Comparison of ENCODE assay signal across 9 cellular contexts in genomic region chr3:129604942-129605592, GRCh38. TPM values are rescaled to one million over a fixed set of nuclear protein-coding genes. Genes with fewer than 3 reads are reported as not detected.
DNase-seq lines count a peak whose midpoint lies in the region; ATAC-seq, FAIRE-seq and TF ChIP-seq lines count a peak whose summit lies in the region.
"Had no signal": no experiment of that assay in that cellular context is flagged by ENCODE, and none has a peak within 500 bp of the region (broad histone marks: within the 10 kb centered on the region; RNA-seq: fewer than 3 reads in every experiment).

No MANE protein-coding gene starts in this region.

- H3K9ac ChIP-seq in SK-N-SH (peak overlapping the region; percentile 36; the same call in 1 of the 2 replicates), liver (ENCODE audit: low read depth in 1 of 2, low read length in 2 of 2) (no peak overlapping the region)

- no peak for FAIRE-seq in GM12891 (lab: Jason Lieb, UNC)

- intact Hi-C loops in ascending aorta (cut with DNase I): loop anchor here (1.0 to 2.0 kb wide), 2 partner anchors 9 to 44 kb away; no protein-coding TSS in a partner anchor

- no peaks in the 10 kb centered on the region for H3K9me3 ChIP-seq in SK-N-SH
- no peaks in the 10 kb centered on the region for H3K9me3 ChIP-seq in ascending aorta
- no peaks in the 10 kb centered on the region for H3K9me3 ChIP-seq in liver (ENCODE audit: control insufficient read depth in 4 of 4, low read length in 3 of 4)

- TF ChIP-seq POLR2A in GM12891 (IDR thresholded peaks at IDR 0.05; ENCODE audit: low read depth, low read length): no peak

- H3K9me2 ChIP-seq in SK-N-SH: no peaks in the 10 kb centered on the region

- POLR2A ChIA-PET in SK-N-SH (lab: Yijun Ruan, JAX): no interaction called here

- H3K79me2 ChIP-seq in SK-N-SH (ENCODE audit: insufficient read depth): peaks cover 25% of the 10 kb centered on the region

- ATAC-seq in SK-N-SH treated with all-trans-retinoic acid at 6 μM for 48 hours (no peak; the same call in 2 of the 3 replicates), HG03108 (IDR thresholded peaks at IDR 0.05; ENCODE audit: unreplicated experiment) (no peak)

- peaks cover 14% of the 10 kb centered on the region for H4K20me1 ChIP-seq in SK-N-SH (ENCODE audit: insufficient read depth)

- H3K4me3 ChIP-seq in SK-N-SH (ENCODE audit: low read depth in 2 of 2, low read length in 1 of 2) (peak overlapping the region; percentile 45 to 66), ascending aorta (peak overlapping the region; percentile 84 to 90), liver (ENCODE audit: low read depth in 1 of 3, low read length in 3 of 3) (peak overlapping the region; percentile 47 to 73 (median 63))

- no peak for TF ChIP-seq EP300 in SK-N-SH (IDR thresholded peaks at IDR 0.05; ENCODE audit: borderline replicate concordance in 1 of 2, low read depth in 1 of 2, low read length in 1 of 2)

- peaks cover 15% of the 10 kb centered on the region for H3F3A ChIP-seq in SK-N-SH (replicated peaks; ENCODE audit: insufficient read depth)

- CTCF ChIA-PET in SK-N-SH (lab: Yijun Ruan, JAX): interaction anchor here (0.6 to 2.2 kb wide), 7 partner anchors 11 to 329 kb away, joined by 3 to 10 read pairs (median 3); no protein-coding TSS in a partner anchor

- no peak overlapping the region for H3K27ac ChIP-seq in SK-N-SH (ENCODE audit: low read depth in 2 of 2, low read length in 1 of 2)
- H3K27ac ChIP-seq in ascending aorta: peak overlapping the region; percentile 83 to 93
- H3K27ac ChIP-seq in liver (ENCODE audit: low read depth in 1 of 2, low read length in 2 of 2): peak overlapping the region; percentile 31 to 76
- peak overlapping the region; percentile 38 for H3K27ac ChIP-seq in temporal lobe (ENCODE audit: low read depth, low read length)

- H2AFZ ChIP-seq in SK-N-SH (ENCODE audit: low read depth): 0 out of 2 replicates have a peak overlapping the region, but pooled peaks have one; percentile 51

- TF ChIP-seq CTCF in SK-N-SH (IDR thresholded peaks at IDR 0.05) (no peak), ascending aorta (IDR thresholded peaks at IDR 0.05) (peak in 1 of 3 experiments; percentile 25), liver (IDR thresholded peaks at IDR 0.05; ENCODE audit: low read depth, low read length, missing input control) (no peak)

- H3K4me1 ChIP-seq in SK-N-SH (ENCODE audit: control insufficient read depth in 1 of 2, insufficient read depth in 2 of 2, low read depth in 1 of 2, low read length in 1 of 2) (peaks cover 6 to 10% of the 10 kb centered on the region in 2 experiments; a peak in 2 of 4 replicates), ascending aorta (peaks cover 24 to 65% of the 10 kb centered on the region in 2 donors), liver (ENCODE audit: control insufficient read depth in 4 of 4, insufficient read depth in 4 of 4, low read length in 3 of 4) (peaks cover 1 to 42% (median 13%) of the 10 kb centered on the region in 4 donors)

- DNase-seq in SK-N-SH (peak; percentile 78), ascending aorta (ENCODE audit: low spot score in 2 of 2) (no peak), GM12891 (ENCODE audit: insufficient read length, low spot score) (no peak), NCI-H510A (lab: John Stamatoyannopoulos, UW) (no peak)
- DNase-seq: NCI-H226 had no signal

- 15% methylated on average over 19 of the region's 69 CpGs for WGBS in SK-N-SH (ENCODE audit: low lambda C conversion rate)
- WGBS in liver: 16% methylated on average over 69 of the region's 69 CpGs

- TF ChIP-seq RAD21 in SK-N-SH (IDR thresholded peaks at IDR 0.05; ENCODE audit: low read length) (no peak), liver (IDR thresholded peaks at IDR 0.05) (no peak)

- peak overlapping the region; percentile 86 for H3K4me2 ChIP-seq in SK-N-SH

- H3K36me3 ChIP-seq in SK-N-SH (replicated peaks in 1 of 2; ENCODE audit: control insufficient read depth in 1 of 2, insufficient read depth in 2 of 2, low read length in 1 of 2) (no peaks in the 10 kb centered on the region), ascending aorta (no peaks in the 10 kb centered on the region), liver (ENCODE audit: control insufficient read depth in 4 of 4, insufficient read depth in 3 of 4, low read depth in 1 of 4, low read length in 3 of 4) (no peaks in the 10 kb centered on the region)

- H3K27me3 ChIP-seq in SK-N-SH (ENCODE audit: insufficient read depth) (no peaks in the 10 kb centered on the region), ascending aorta (no peaks in the 10 kb centered on the region), liver (ENCODE audit: control insufficient read depth in 4 of 4, insufficient read depth in 4 of 4, low read length in 3 of 4) (no peaks in the 10 kb centered on the region)

TF ChIP-seq in SK-N-SH, 30 proteins besides CTCF, POLR2A, EP300 and RAD21:
- no peak for TF ChIP-seq TCF12 (IDR thresholded peaks at IDR 0.05)
- no peak for TF ChIP-seq RXRA (IDR thresholded peaks at IDR 0.05; ENCODE audit: borderline replicate concordance, low read depth)

TF ChIP-seq in SK-N-SH treated with all-trans-retinoic acid at 6 μM for 48 hours, 23 proteins besides CTCF, POLR2A, EP300 and RAD21:
- no peak for TF ChIP-seq TOX (CRISPR knock-in tag; IDR thresholded peaks at IDR 0.05; ENCODE audit: borderline replicate concordance)
- no peak for TF ChIP-seq ARNTL (CRISPR knock-in tag; IDR thresholded peaks at IDR 0.05; ENCODE audit: borderline replicate concordance, low read depth)
- no peak for TF ChIP-seq SNAI2 (CRISPR knock-in tag; IDR thresholded peaks at IDR 0.05)
- TF ChIP-seq ZC3H10 (CRISPR knock-in tag; IDR thresholded peaks at IDR 0.05): no peak

TF ChIP-seq in liver, 16 proteins besides CTCF, POLR2A, EP300 and RAD21:
- TF ChIP-seq RXRA (IDR thresholded peaks at IDR 0.05) (no peak), FOXA2 (IDR thresholded peaks at IDR 0.05) (no peak), ZBTB33 (IDR thresholded peaks at IDR 0.05) (no peak), NR2F2 (IDR thresholded peaks at IDR 0.05) (no peak)

TF ChIP-seq in GM12891, 5 proteins besides CTCF, POLR2A, EP300 and RAD21:
- TF ChIP-seq PAX5 (IDR thresholded peaks at IDR 0.05; ENCODE audit: insufficient read depth, low read length, severe bottlenecking) (no peak), POU2F2 (IDR thresholded peaks at IDR 0.05; ENCODE audit: low read depth, low read length) (no peak), SPI1 (IDR thresholded peaks at IDR 0.05; ENCODE audit: low read depth, low read length) (no peak), TAF1 (IDR thresholded peaks at IDR 0.05; ENCODE audit: low read depth, low read length) (no peak), POLR2AphosphoS5 (IDR thresholded peaks at IDR 0.05; ENCODE audit: low read depth, low read length) (no peak)

RNA-seq across cellular contexts. Expression of gene PLXND1, which starts 1.4 kb away (rescaled TPM):
- polyA plus RNA-seq in SK-N-SH (2012; rRNA removed) (43.0 and 53.5 TPM in 2 replicates), liver (10 to 100 TPM; 10.4 to 26.2 TPM)
- polyA plus RNA-seq in SK-N-SH (2012; cell fraction: cytosol; rRNA removed): 26.5 and 37.7 TPM in 2 replicates
- polyA plus RNA-seq in SK-N-SH (2012; cell fraction: nucleus; rRNA removed): 122 and 155 TPM in 2 replicates
- total RNA-seq in ascending aorta (407 TPM), liver (10 to 100 TPM; 39.4 to 50.2 TPM), temporal lobe (24.1 TPM)
- 0.63 TPM for polyA plus RNA-seq in GM12891 (2012; ENCODE audit: low read depth, missing spikeins)

Comparison
In these comparisons a context has a peak if more than half of its experiments do, and no peak if none do; other contexts are left out.
1. H3K27ac ChIP-seq: peak in ascending aorta (2 of 2), liver (2 of 2) and temporal lobe (single experiment); none in SK-N-SH (0 of 2).
2. Peak in every context shown above with its lines, with median percentiles within 50 percentile points of each other: H3K4me3 ChIP-seq.